27 cellular contexts compared by ENCODE assay signal in genomic region chr5:104071887-104072286, GRCh38.
"Had no signal": no experiment of that assay in that cellular context is flagged by ENCODE, and none has a peak within 500 bp of the region (broad histone marks: within the 10 kb centered on the region; RNA-seq: fewer than 3 reads in every experiment).

No MANE protein-coding gene starts in this region.

- H3K4me2 ChIP-seq: neural progenitor cell, smooth muscle cell had no signal

- H3K27me3 ChIP-seq: left lung, neural progenitor cell, neutrophil, ovary, right atrium auricular region, right lobe of liver, tibial nerve, uterus had no signal

- H3K9me3 ChIP-seq: neutrophil, ovary, right lobe of liver, tibial nerve, uterus had no signal

- DNase-seq: immature natural killer cell; kidney; left colon; left lung; mesendoderm; naive B cell; natural killer cell; nephron progenitor cell; occipital lobe; ovary; right lobe of liver; stimulated activated CD4-positive, alpha-beta T cell treated with anti-CD3 and anti-CD28 coated beads, Interleukin-1b, Interleukin-23, amount 100 ng/mL, for 48 hours; stimulated activated CD4-positive, alpha-beta T cell treated with anti-CD3 and anti-CD28 coated beads, Interleukin-2, amount 100 ng/mL, for 48 hours; stimulated activated CD4-positive, alpha-beta T cell treated with anti-CD3 and anti-CD28 coated beads, Interleukin-4, amount 100 ng/mL, for 4 hours; stimulated activated CD8-positive, alpha-beta memory T cell treated with anti-CD3 and anti-CD28 coated beads, Interleukin-4, amount 100 ng/mL, for 48 hours; stimulated activated naive CD4-positive, alpha-beta T cell treated with Interleukin-2 at 50 U/mL for 16 hours; stimulated activated naive CD8-positive, alpha-beta T cell treated with anti-CD3 and anti-CD28 coated beads, Interleukin-15, amount 100 ng/mL, for 72 hours; substantia nigra; uterus had no signal

- ATAC-seq: left colon; left lung; natural killer cell; right lobe of liver; stimulated activated memory B cell treated with anti-CD40 and anti-IgM and Interleukin-4, amounts not matched to agents 10 μg/mL and 1 μg/mL and 100 μg/mL, for 72 hours; stimulated activated naive CD8-positive, alpha-beta T cell treated with anti-CD3 and anti-CD28 coated beads, Interleukin-15, amount 100 ng/mL, for 72 hours had no signal

- H3K27ac ChIP-seq: left lung, neural progenitor cell, neutrophil, ovary, right atrium auricular region, right lobe of liver, tibial nerve, uterus had no signal

- H2AFZ ChIP-seq: neural progenitor cell had no signal

- H3K9ac ChIP-seq: neural progenitor cell had no signal

- H3K4me3 ChIP-seq: left lung, lung, neural progenitor cell, ovary, right atrium auricular region, right lobe of liver, smooth muscle cell, tibial nerve, uterus had no signal

- FAIRE-seq: islet of Langerhans had no signal

- H3K36me3 ChIP-seq: left lung, neural progenitor cell, neutrophil, ovary, right atrium auricular region, right lobe of liver, tibial nerve, uterus had no signal

- H3K4me1 ChIP-seq: left lung, neural progenitor cell, right atrium auricular region, right lobe of liver, tibial nerve, uterus had no signal
